8 cellular contexts compared by ENCODE assay signal in the genomic region with DNA sequence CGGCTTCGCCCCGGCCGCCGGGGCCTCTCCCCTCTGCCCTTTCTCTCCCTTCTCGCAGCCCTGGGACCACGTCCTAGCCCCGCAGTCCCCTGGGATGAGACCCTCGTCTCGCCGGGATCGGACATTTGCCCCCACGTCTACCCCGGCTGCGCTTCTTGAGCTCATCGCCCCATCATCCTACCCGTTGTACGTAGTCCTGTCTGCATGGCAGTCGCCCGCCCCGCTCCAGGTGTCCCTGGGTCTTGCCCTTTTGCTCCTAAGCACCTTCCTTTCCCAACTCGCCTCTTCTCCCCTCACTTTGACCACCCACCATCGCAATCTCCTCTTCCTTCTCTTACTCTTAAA. TPM values are rescaled to one million over a fixed set of nuclear protein-coding genes. Genes with fewer than 3 reads are reported as not detected.
A peak's percentile ranks its signal among the peaks of the same experiment; 100 is the strongest.
DNase-seq lines count a peak whose midpoint lies in the region; ATAC-seq, FAIRE-seq and TF ChIP-seq lines count a peak whose summit lies in the region.

No MANE protein-coding gene starts in this region.

- peak overlapping the region; percentile 96 for H3K27ac Mint-ChIP-seq in astrocyte (ENCODE audit: unreplicated experiment)
- peak overlapping the region; percentile 93 for H3K27ac Mint-ChIP-seq in stimulated activated naive B cell treated with anti-CD40 and anti-IgM and Interleukin-4, amounts not matched to agents 10 μg/mL and 1 μg/mL and 100 μg/mL, for 72 hours

- no peak for FAIRE-seq in astrocyte (lab: Jason Lieb, UNC)

- H3K27me3 Mint-ChIP-seq in astrocyte (ENCODE audit: low read depth, unreplicated experiment): no peaks in the 10 kb centered on the region
- H3K27me3 Mint-ChIP-seq in stimulated activated naive B cell treated with anti-CD40 and anti-IgM and Interleukin-4, amounts not matched to agents 10 μg/mL and 1 μg/mL and 100 μg/mL, for 72 hours: peaks cover 7 to 8% of the 10 kb centered on the region in 2 donors

- peak overlapping the region; percentile 99 for H3K4me2 ChIP-seq in astrocyte (ENCODE audit: low read length)

- 1% methylated on average over 23 of the region's 23 CpGs for WGBS in HUES64

- DNase-seq in GM12864 (ENCODE audit: low read depth) (no peak), astrocyte (ENCODE audit: low read depth) (no peak), kidney epithelial cell (ENCODE audit: low read depth) (no peak), GM03348 (ENCODE audit: low spot score) (no peak), GM19240 (ENCODE audit: insufficient read length, low spot score) (no peak)
- DNase-seq in stimulated activated naive B cell treated with anti-CD40 and anti-IgM and Interleukin-4, amounts not matched to agents 10 μg/mL and 1 μg/mL and 100 μg/mL, for 72 hours: peak; percentile 12

- H3K36me3 ChIP-seq in HUES64 (ENCODE audit: insufficient read depth, low read length) (no peaks in the 10 kb centered on the region; the same call in 1 of the 2 replicates), astrocyte (ENCODE audit: insufficient read depth, low read length) (no peaks in the 10 kb centered on the region), kidney epithelial cell (ENCODE audit: control insufficient read depth, insufficient read depth, low read length) (no peaks in the 10 kb centered on the region)

- peak overlapping the region; percentile 94 for H2AFZ ChIP-seq in astrocyte (ENCODE audit: low read depth, low read length)

- H3K4me3 Mint-ChIP-seq in astrocyte (ENCODE audit: unreplicated experiment): peak overlapping the region; percentile 98
- H3K4me3 Mint-ChIP-seq in stimulated activated naive B cell treated with anti-CD40 and anti-IgM and Interleukin-4, amounts not matched to agents 10 μg/mL and 1 μg/mL and 100 μg/mL, for 72 hours: peak overlapping the region; percentile 93

- H3K36me3 Mint-ChIP-seq in astrocyte (ENCODE audit: low read depth, unreplicated experiment): peaks cover 10% of the 10 kb centered on the region
- peaks cover 4 to 5% of the 10 kb centered on the region in 2 donors for H3K36me3 Mint-ChIP-seq in stimulated activated naive B cell treated with anti-CD40 and anti-IgM and Interleukin-4, amounts not matched to agents 10 μg/mL and 1 μg/mL and 100 μg/mL, for 72 hours

- peak; percentile 6 to 21 for ATAC-seq in stimulated activated naive B cell treated with anti-CD40 and anti-IgM and Interleukin-4, amounts not matched to agents 10 μg/mL and 1 μg/mL and 100 μg/mL, for 72 hours (replicated peaks)
- no peak for ATAC-seq in GM18870 (IDR thresholded peaks at IDR 0.05; ENCODE audit: unreplicated experiment)

- H4K20me1 ChIP-seq in astrocyte (ENCODE audit: insufficient read depth, low read length): peaks cover 44% of the 10 kb centered on the region

- H3K9me3 ChIP-seq in HUES64 (ENCODE audit: insufficient read depth, low read depth, low read length) (no peaks in the 10 kb centered on the region), astrocyte (ENCODE audit: insufficient read depth, low read depth, low read length) (no peaks in the 10 kb centered on the region)

- H3K4me3 ChIP-seq in GM12864 (ENCODE audit: low read depth, low read length) (peak overlapping the region; percentile 80), HUES64 (ENCODE audit: low read length) (peak overlapping the region; percentile 88), astrocyte (ENCODE audit: insufficient read depth, low read depth, low read length) (peak overlapping the region; percentile 87), kidney epithelial cell (ENCODE audit: low read depth, low read length) (peak overlapping the region; percentile 94)

- peak overlapping the region; percentile 77 for H3K9ac ChIP-seq in HUES64 (ENCODE audit: low read depth, low read length)
- H3K9ac ChIP-seq in astrocyte (ENCODE audit: low read length): peak overlapping the region; percentile 93

- peaks cover 8% of the 10 kb centered on the region for H3K4me1 ChIP-seq in HUES64 (ENCODE audit: insufficient read depth, low read length)
- peaks cover 14% of the 10 kb centered on the region for H3K4me1 ChIP-seq in astrocyte (ENCODE audit: insufficient read depth, low read length)

- peaks cover 16% of the 10 kb centered on the region for H3K4me1 Mint-ChIP-seq in astrocyte (ENCODE audit: low read depth, unreplicated experiment)
- peaks cover 37 to 48% of the 10 kb centered on the region in 2 donors for H3K4me1 Mint-ChIP-seq in stimulated activated naive B cell treated with anti-CD40 and anti-IgM and Interleukin-4, amounts not matched to agents 10 μg/mL and 1 μg/mL and 100 μg/mL, for 72 hours

- peaks cover 49% of the 10 kb centered on the region for H3K79me2 ChIP-seq in astrocyte (ENCODE audit: insufficient read depth, low read length)

- TF ChIP-seq CTCF in GM12864 (IDR thresholded peaks at IDR 0.05; ENCODE audit: low read depth, low read length, missing control alignments) (no peak), astrocyte (IDR thresholded peaks at IDR 0.05; ENCODE audit: insufficient read depth, low read depth, low read length) (no peak), kidney epithelial cell (IDR thresholded peaks at IDR 0.05; ENCODE audit: insufficient read depth, low read length, poor library complexity, severe bottlenecking) (no peak)

- H3K27ac ChIP-seq in HUES64 (ENCODE audit: low read depth, low read length) (no peak overlapping the region), astrocyte (ENCODE audit: low read depth, low read length) (peak overlapping the region; percentile 79)

- H3K27me3 ChIP-seq in HUES64 (ENCODE audit: insufficient read depth, low read length): no peaks in the 10 kb centered on the region; the same call in 1 of the 2 replicates
- H3K27me3 ChIP-seq in astrocyte (ENCODE audit: insufficient read depth, low read length): peaks cover 3% of the 10 kb centered on the region
- no peaks in the 10 kb centered on the region for H3K27me3 ChIP-seq in kidney epithelial cell (ENCODE audit: control insufficient read depth, insufficient read depth, low read length)

- no peaks in the 10 kb centered on the region for H3K9me3 Mint-ChIP-seq in astrocyte (ENCODE audit: unreplicated experiment)
- no peaks in the 10 kb centered on the region for H3K9me3 Mint-ChIP-seq in stimulated activated naive B cell treated with anti-CD40 and anti-IgM and Interleukin-4, amounts not matched to agents 10 μg/mL and 1 μg/mL and 100 μg/mL, for 72 hours

RNA-seq across cellular contexts. Expression of a gene that starts 0.6 kb away (rescaled TPM):
- polyA plus RNA-seq in HUES64 (2013, experiment 1 of 2): 11.5 TPM
- 11.3 TPM for polyA plus RNA-seq in HUES64 (2013, experiment 2 of 2)
- total RNA-seq in astrocyte (36.5 and 40.2 TPM in 2 replicates), kidney epithelial cell (34.4 and 42.9 TPM in 2 replicates)
